10 cellular contexts compared by ENCODE assay signal in the genomic region with DNA sequence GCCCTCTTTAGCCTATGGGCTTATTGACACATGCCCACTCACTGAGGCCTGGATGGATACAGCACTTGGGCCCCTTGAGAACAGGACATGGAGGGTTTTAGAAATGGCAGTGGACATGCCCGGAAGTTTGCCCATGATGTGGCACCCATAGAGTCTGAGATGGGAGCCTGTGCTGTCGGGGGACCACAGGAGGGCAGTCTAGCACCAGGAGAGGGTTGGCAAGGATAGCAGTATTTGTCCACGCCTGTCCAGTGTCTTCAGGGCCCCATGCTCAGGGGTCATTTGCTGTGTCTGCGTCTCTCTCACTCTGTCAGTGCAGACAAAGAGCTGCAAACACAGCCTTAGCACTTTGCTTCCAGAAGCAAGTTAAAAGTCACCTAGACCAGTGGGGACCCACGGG. TPM values are rescaled to one million over a fixed set of nuclear protein-coding genes. Genes with fewer than 3 reads are reported as not detected.
A peak's percentile ranks its signal among the peaks of the same experiment; 100 is the strongest.
DNase-seq lines count a peak whose midpoint lies in the region; ATAC-seq, FAIRE-seq and TF ChIP-seq lines count a peak whose summit lies in the region.
"Had no signal": no experiment of that assay in that cellular context is flagged by ENCODE, and none has a peak within 500 bp of the region (broad histone marks: within the 10 kb centered on the region; RNA-seq: fewer than 3 reads in every experiment).

No MANE protein-coding gene starts in this region.

- peak in 1 of 2 experiments; percentile 53; a peak in 2 of 5 replicates for TF ChIP-seq RAD21 in A549 (conservative IDR thresholded peaks at IDR 0.05 in 1 of 2, IDR thresholded peaks at IDR 0.05 in 1 of 2)

- peak; percentile 60 to 84; a peak in 4 of 6 replicates for ATAC-seq in A549
- ATAC-seq in GM18873 (IDR thresholded peaks at IDR 0.05; ENCODE audit: low FRiP score, unreplicated experiment), result no peak

- no peak for TF ChIP-seq EP300 in A549 (IDR thresholded peaks at IDR 0.05)

- DNase-seq in A549 (ENCODE audit: low read depth in 1 of 2, low spot score in 1 of 2) (peak in 1 of 2 experiments; percentile 42), Daoy (ENCODE audit: low read depth) (peak; percentile 38), RPMI8226 (peak; percentile 23), fibroblast of the aortic adventitia (ENCODE audit: low read depth) (no peak), NAMALWA (ENCODE audit: low spot score) (no peak), GM12892 (ENCODE audit: insufficient read length) (no peak), mucosa of gallbladder (ENCODE audit: low spot score) (no peak)
- DNase-seq: NCI-H69 had no signal

- FAIRE-seq in A549 (lab: Jason Lieb, UNC) (no peak), GM12892 (lab: Jason Lieb, UNC) (no peak)

- H3K4me3 ChIP-seq in A549 (no peak overlapping the region), fibroblast of the aortic adventitia (ENCODE audit: low read depth, low read length) (no peak overlapping the region)

- TF ChIP-seq POLR2A in A549 (IDR thresholded peaks at IDR 0.05; ENCODE audit: low read length) (no peak), GM12892 (IDR thresholded peaks at IDR 0.05; ENCODE audit: low read depth, low read length) (no peak)

- POLR2A ChIA-PET in A549 (lab: Yijun Ruan, JAX), result no interaction called here

- peak overlapping the region in 1 of 2 experiments; percentile 48; a peak in 1 of 6 replicates for H3K27ac ChIP-seq in A549

- H3K4me2 ChIP-seq in A549, result no peak overlapping the region

- peaks cover 15% of the 10 kb centered on the region for H3K4me1 ChIP-seq in A549

- H3K9me3 ChIP-seq in A549, result no peaks in the 10 kb centered on the region

- TF ChIP-seq CTCF in A549 (IDR thresholded peaks at IDR 0.05) (no peak), fibroblast of the aortic adventitia (IDR thresholded peaks at IDR 0.05; ENCODE audit: insufficient read depth, low read length) (peak; percentile 23)

- CTCF ChIA-PET in A549 (lab: Yijun Ruan, JAX), result interaction anchor here (0.6 to 3.2 kb wide), 7 partner anchors 18 to 351 kb away, joined by 3 to 9 read pairs (median 4); no protein-coding TSS in a partner anchor

- WGBS in A549 (ENCODE audit: missing lambda C conversion rate), result 91% methylated on average over 4 of the region's 5 CpGs

TF ChIP-seq in A549, 52 proteins besides CTCF, POLR2A, EP300 and RAD21:
- TF ChIP-seq CBX2 (IDR thresholded peaks at IDR 0.05; ENCODE audit: borderline replicate concordance, low read depth) (no peak), RFX5 (IDR thresholded peaks at IDR 0.05) (no peak), HOXB13 (CRISPR knock-in tag; IDR thresholded peaks at IDR 0.05; ENCODE audit: low read depth) (no peak)
- TF ChIP-seq, protein P1, sequence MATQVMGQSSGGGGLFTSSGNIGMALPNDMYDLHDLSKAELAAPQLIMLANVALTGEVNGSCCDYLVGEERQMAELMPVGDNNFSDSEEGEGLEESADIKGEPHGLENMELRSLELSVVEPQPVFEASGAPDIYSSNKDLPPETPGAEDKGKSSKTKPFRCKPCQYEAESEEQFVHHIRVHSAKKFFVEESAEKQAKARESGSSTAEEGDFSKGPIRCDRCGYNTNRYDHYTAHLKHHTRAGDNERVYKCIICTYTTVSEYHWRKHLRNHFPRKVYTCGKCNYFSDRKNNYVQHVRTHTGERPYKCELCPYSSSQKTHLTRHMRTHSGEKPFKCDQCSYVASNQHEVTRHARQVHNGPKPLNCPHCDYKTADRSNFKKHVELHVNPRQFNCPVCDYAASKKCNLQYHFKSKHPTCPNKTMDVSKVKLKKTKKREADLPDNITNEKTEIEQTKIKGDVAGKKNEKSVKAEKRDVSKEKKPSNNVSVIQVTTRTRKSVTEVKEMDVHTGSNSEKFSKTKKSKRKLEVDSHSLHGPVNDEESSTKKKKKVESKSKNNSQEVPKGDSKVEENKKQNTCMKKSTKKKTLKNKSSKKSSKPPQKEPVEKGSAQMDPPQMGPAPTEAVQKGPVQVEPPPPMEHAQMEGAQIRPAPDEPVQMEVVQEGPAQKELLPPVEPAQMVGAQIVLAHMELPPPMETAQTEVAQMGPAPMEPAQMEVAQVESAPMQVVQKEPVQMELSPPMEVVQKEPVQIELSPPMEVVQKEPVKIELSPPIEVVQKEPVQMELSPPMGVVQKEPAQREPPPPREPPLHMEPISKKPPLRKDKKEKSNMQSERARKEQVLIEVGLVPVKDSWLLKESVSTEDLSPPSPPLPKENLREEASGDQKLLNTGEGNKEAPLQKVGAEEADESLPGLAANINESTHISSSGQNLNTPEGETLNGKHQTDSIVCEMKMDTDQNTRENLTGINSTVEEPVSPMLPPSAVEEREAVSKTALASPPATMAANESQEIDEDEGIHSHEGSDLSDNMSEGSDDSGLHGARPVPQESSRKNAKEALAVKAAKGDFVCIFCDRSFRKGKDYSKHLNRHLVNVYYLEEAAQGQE (IDR thresholded peaks at IDR 0.05), result no peak
- TF ChIP-seq, protein P2, sequence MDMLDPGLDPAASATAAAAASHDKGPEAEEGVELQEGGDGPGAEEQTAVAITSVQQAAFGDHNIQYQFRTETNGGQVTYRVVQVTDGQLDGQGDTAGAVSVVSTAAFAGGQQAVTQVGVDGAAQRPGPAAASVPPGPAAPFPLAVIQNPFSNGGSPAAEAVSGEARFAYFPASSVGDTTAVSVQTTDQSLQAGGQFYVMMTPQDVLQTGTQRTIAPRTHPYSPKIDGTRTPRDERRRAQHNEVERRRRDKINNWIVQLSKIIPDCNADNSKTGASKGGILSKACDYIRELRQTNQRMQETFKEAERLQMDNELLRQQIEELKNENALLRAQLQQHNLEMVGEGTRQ (IDR thresholded peaks at IDR 0.05), result no peak
- TF ChIP-seq, protein P3, sequence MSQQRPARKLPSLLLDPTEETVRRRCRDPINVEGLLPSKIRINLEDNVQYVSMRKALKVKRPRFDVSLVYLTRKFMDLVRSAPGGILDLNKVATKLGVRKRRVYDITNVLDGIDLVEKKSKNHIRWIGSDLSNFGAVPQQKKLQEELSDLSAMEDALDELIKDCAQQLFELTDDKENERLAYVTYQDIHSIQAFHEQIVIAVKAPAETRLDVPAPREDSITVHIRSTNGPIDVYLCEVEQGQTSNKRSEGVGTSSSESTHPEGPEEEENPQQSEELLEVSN (IDR thresholded peaks at IDR 0.05; ENCODE audit: borderline replicate concordance, low read depth), result no peak
- TF ChIP-seq, protein P4, sequence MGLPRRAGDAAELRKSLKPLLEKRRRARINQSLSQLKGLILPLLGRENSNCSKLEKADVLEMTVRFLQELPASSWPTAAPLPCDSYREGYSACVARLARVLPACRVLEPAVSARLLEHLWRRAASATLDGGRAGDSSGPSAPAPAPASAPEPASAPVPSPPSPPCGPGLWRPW (IDR thresholded peaks at IDR 0.05), result no peak
TF ChIP-seq in A549: peak in this region for 0.

RNA-seq across cellular contexts. Expression of a gene that starts 48.7 kb away (rescaled TPM):
- not detected in 2 replicates for polyA plus RNA-seq in A549 (2011; rRNA removed)
- not detected in 2 replicates for polyA plus RNA-seq in A549 (2012; cell fraction: cytosol; rRNA removed)
- not detected in 2 replicates for polyA plus RNA-seq in A549 (2012; cell fraction: nucleus; rRNA removed)
- 0.05 TPM in 1 of 3 replicates, not detected in the others for polyA plus RNA-seq in A549 (2017; fragmentation: RNase III; extraction: RNeasy Plus Mini Kit Qiagen cat#74134 plus additional on column Dnase treatment)
- polyA minus RNA-seq in A549 (2011; rRNA and poly(A)+ RNA removed), result 0.33 TPM in 1 of 2 replicates, not detected in the other
- not detected in 2 replicates for total RNA-seq in Daoy (2014; rRNA removed; shearing (Covaris generic))
- total RNA-seq in fibroblast of the aortic adventitia (ENCODE audit: low replicate concordance), result 1.7 and 9.8 TPM in 2 replicates
- not detected for polyA plus RNA-seq in GM12892 (2012; ENCODE audit: missing spikeins)
- total RNA-seq in mucosa of gallbladder, result 2.3 TPM
- total RNA-seq: activated T-helper 2 cell treated with anti-CD3 and anti-CD28 coated beads, Interferon-gamma antibody, Interleukin-2, Interleukin-4, amounts not matched to agents 10 μg/mL and 5 μg/mL and 100 μg/mL, durations not matched to agents 14 hours and 24 hours and 36 hours had no signal

Comparison
In these comparisons a context has a peak if more than half of its experiments do, and no peak if none do; other contexts are left out.
1. DNase-seq: peak in Daoy (single experiment) and RPMI8226 (single experiment); none in fibroblast of the aortic adventitia (single experiment), NAMALWA (single experiment), GM12892 (single experiment) and mucosa of gallbladder (single experiment).